In genomic region chr1:109979489-109980091, GRCh38 we compare ENCODE assay signal across 1 cellular context.
TF ChIP-seq lines count a peak whose summit lies in the region.

No MANE protein-coding gene starts in this region.

TF ChIP-seq in K562, 482 proteins besides CTCF, POLR2A, EP300 and RAD21 (continued from another document and continues in another):
- no peak for TF ChIP-seq E2F8 (IDR thresholded peaks at IDR 0.05; ENCODE audit: low read depth, partially characterized antibody)
- TF ChIP-seq NUFIP1 (IDR thresholded peaks at IDR 0.05; ENCODE audit: partially characterized antibody): no peak
- TF ChIP-seq HMGN3 (IDR thresholded peaks at IDR 0.05; ENCODE audit: borderline replicate concordance, extremely low read depth, insufficient read length, low read depth, low read length): no peak
- no peak for TF ChIP-seq ZNF124 (CRISPR knock-in tag; IDR thresholded peaks at IDR 0.05)
- TF ChIP-seq JUNB (CRISPR knock-in tag; conservative IDR thresholded peaks at IDR 0.05): peak; percentile 70
- peak; percentile 84 to 92 for TF ChIP-seq FOXA3 (CRISPR knock-in tag; conservative IDR thresholded peaks at IDR 0.05 in 1 of 2, IDR thresholded peaks at IDR 0.05 in 1 of 2)
- TF ChIP-seq NKRF (IDR thresholded peaks at IDR 0.05; ENCODE audit: borderline replicate concordance): no peak
- TF ChIP-seq ZNF347 (CRISPR knock-in tag; IDR thresholded peaks at IDR 0.05; ENCODE audit: low read depth): no peak
- no peak for TF ChIP-seq HDAC3 (IDR thresholded peaks at IDR 0.05; ENCODE audit: borderline replicate concordance, partially characterized antibody)
- TF ChIP-seq ZSCAN29 (IDR thresholded peaks at IDR 0.05): no peak
- no peak for TF ChIP-seq ZNF764 (CRISPR knock-in tag; IDR thresholded peaks at IDR 0.05; ENCODE audit: low read depth)
- peak; percentile 62; the same call in 1 of the 2 replicates for TF ChIP-seq HDGF (IDR thresholded peaks at IDR 0.05)
- TF ChIP-seq ZBTB40 (IDR thresholded peaks at IDR 0.05): peak; percentile 52
- TF ChIP-seq ZBTB40 (CRISPR knock-in tag; IDR thresholded peaks at IDR 0.05): no peak
- no peak for TF ChIP-seq SETDB1 (IDR thresholded peaks at IDR 0.05; ENCODE audit: low read length)
- TF ChIP-seq ZNF512 (tag; IDR thresholded peaks at IDR 0.05): no peak
- no peak for TF ChIP-seq NRF1 (conservative IDR thresholded peaks at IDR 0.05 in 1 of 2, IDR thresholded peaks at IDR 0.05 in 1 of 2)
- no peak for TF ChIP-seq RBM22 (IDR thresholded peaks at IDR 0.05; ENCODE audit: low read depth, low read length, poor library complexity, severe bottlenecking)
- no peak for TF ChIP-seq RBM17 (IDR thresholded peaks at IDR 0.05; ENCODE audit: borderline replicate concordance, low read depth, low read length)
- no peak for TF ChIP-seq RBM14 (IDR thresholded peaks at IDR 0.05; ENCODE audit: borderline replicate concordance, insufficient read depth, low read depth, low read length)
- TF ChIP-seq ZHX1 (conservative IDR thresholded peaks at IDR 0.05; ENCODE audit: low read length): no peak
- TF ChIP-seq SRF (CRISPR knock-in tag; IDR thresholded peaks at IDR 0.05): no peak
- TF ChIP-seq CEBPG (CRISPR knock-in tag; IDR thresholded peaks at IDR 0.05): no peak
- TF ChIP-seq CEBPG (tag; conservative IDR thresholded peaks at IDR 0.05 in 1 of 2, IDR thresholded peaks at IDR 0.05 in 1 of 2): 0 out of 4 replicates have a peak, but pooled peaks of 1 of the 2 experiments have one; percentile 14
- no peak for TF ChIP-seq ZC3H11A (IDR thresholded peaks at IDR 0.05; ENCODE audit: low read depth, low read length)
- TF ChIP-seq GTF3C2 (IDR thresholded peaks at IDR 0.05; ENCODE audit: borderline replicate concordance, extremely low read depth, insufficient read length): no peak
- TF ChIP-seq MAFG (tag; conservative IDR thresholded peaks at IDR 0.05): peak; percentile 65
- no peak for TF ChIP-seq ELF2 (CRISPR knock-in tag; IDR thresholded peaks at IDR 0.05)
- no peak for TF ChIP-seq ZNF780A (CRISPR knock-in tag; IDR thresholded peaks at IDR 0.05)
- no peak for TF ChIP-seq MCM5 (IDR thresholded peaks at IDR 0.05; ENCODE audit: low read depth)
- no peak for TF ChIP-seq RNF219 (CRISPR knock-in tag; IDR thresholded peaks at IDR 0.05)
- TF ChIP-seq HSF4 (CRISPR knock-in tag; IDR thresholded peaks at IDR 0.05; ENCODE audit: borderline replicate concordance): peak; percentile 10; the same call in 1 of the 2 replicates
